In the genomic region with DNA sequence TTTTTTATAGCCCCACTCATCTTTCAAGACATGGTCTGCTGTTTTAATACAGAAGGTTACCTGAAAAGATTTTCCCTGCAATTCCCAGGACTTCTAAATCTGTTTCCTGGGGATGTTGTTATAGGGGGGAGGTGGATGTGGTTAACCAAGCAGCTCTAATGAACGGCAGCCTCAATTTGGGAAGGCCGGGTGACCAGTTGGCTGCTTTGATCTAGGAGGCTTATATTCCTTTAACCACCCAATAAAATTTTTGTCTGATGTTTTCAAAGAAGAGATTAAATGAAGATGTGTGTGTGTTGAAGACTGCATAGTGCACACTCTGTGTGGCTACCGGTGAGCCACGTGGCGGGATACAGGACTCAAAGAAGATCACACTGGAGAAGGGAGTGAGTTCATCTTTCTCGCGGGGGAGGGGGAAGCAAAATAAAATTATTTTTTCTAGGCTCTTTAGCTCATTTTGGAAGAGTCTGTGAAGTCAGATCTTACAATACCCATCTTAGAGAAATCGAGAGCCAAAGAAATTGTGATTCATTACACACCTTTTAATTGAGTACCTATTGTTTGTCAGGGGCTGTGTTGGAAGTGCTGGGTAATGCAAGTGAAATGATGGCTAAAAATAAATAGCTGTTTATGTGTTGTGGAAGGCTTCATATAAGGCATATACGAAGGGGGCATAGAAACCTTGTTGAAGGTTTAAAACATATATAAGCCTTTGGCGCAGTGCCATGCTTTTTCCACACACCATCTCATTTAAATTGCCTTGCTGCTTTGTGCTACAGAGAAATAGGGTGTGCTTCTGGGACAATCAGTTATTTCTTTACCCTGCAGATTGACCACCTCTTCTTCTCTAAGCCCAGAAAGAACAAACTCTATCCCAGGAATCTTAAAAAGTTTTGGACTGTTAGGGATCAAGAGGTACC, we compare ENCODE assay signal across 12 cellular contexts. TPM values are rescaled to one million over a fixed set of nuclear protein-coding genes. Genes with fewer than 3 reads are reported as not detected.
DNase-seq lines count a peak whose midpoint lies in the region; ATAC-seq and TF ChIP-seq lines count a peak whose summit lies in the region.
"Had no signal": no experiment of that assay in that cellular context is flagged by ENCODE, and none has a peak within 500 bp of the region (broad histone marks: within the 10 kb centered on the region; RNA-seq: fewer than 3 reads in every experiment).

No MANE protein-coding gene starts in this region.

- no peak for TF ChIP-seq CTCF in spleen (IDR thresholded peaks at IDR 0.05 in 8 of 11, conservative IDR thresholded peaks at IDR 0.05 in 3 of 11)

- POLR2A ChIA-PET in activated CD4-positive, alpha-beta T cell treated with anti-CD3 and anti-CD28 coated beads, Interleukin-2, amount 10 ng/mL, durations not matched to agents 7 days and 5 days (lab: Charles Lee) = no interaction called here

- H3K27me3 ChIP-seq in esophagus (ENCODE audit: control insufficient read depth in 1 of 2, insufficient read depth in 2 of 2, low read length in 2 of 2) (no peaks in the 10 kb centered on the region), spleen (replicated peaks in 1 of 7) (no peaks in the 10 kb centered on the region)
- H3K27me3 ChIP-seq: tibial nerve had no signal

- intact Hi-C loops in spleen (cut with DNase I; ENCODE audit: low total_unique reads) = no loop called here

- CTCF ChIA-PET in activated CD4-positive, alpha-beta T cell treated with anti-CD3 and anti-CD28 coated beads, Interleukin-2, amount 10 ng/mL, durations not matched to agents 7 days and 5 days (lab: Charles Lee) = interaction anchor here (0.7 to 3.3 kb wide), 10 partner anchors 15 to 303 kb away, joined by 3 to 14 read pairs (median 4); no protein-coding TSS in a partner anchor

- 81 to 82% methylated on average over 10 of the region's 10 CpGs for WGBS in esophagus, 2 donors
- 47 to 51% (median 50%) methylated on average over 10 of the region's 10 CpGs for WGBS in spleen, 5 donors

- peaks cover 27% of the 10 kb centered on the region for H3K36me3 Mint-ChIP-seq in activated CD4-positive, alpha-beta T cell treated with anti-CD3 and anti-CD28 coated beads, Interleukin-2, amount 10 ng/mL, durations not matched to agents 7 days and 5 days (ENCODE audit: low read depth)
- H3K36me3 Mint-ChIP-seq in T-helper 17 cell (ENCODE audit: low read depth) = peaks cover 7% of the 10 kb centered on the region

- H3K4me3 ChIP-seq in esophagus (ENCODE audit: low read depth in 1 of 2, low read length in 2 of 2) = no peak overlapping the region
- peak overlapping the region in 2 of 8 donors; percentile 2 to 19 for H3K4me3 ChIP-seq in spleen
- H3K4me3 ChIP-seq: tibial nerve had no signal

- TF ChIP-seq POLR2A in spleen (IDR thresholded peaks at IDR 0.05) = no peak

- peak overlapping the region; percentile 71 for H3K27ac Mint-ChIP-seq in activated CD4-positive, alpha-beta T cell treated with anti-CD3 and anti-CD28 coated beads, Interleukin-2, amount 10 ng/mL, durations not matched to agents 7 days and 5 days
- peak overlapping the region; percentile 99 for H3K27ac Mint-ChIP-seq in T-helper 17 cell

- H3K27me3 Mint-ChIP-seq in activated CD4-positive, alpha-beta T cell treated with anti-CD3 and anti-CD28 coated beads, Interleukin-2, amount 10 ng/mL, durations not matched to agents 7 days and 5 days = no peaks in the 10 kb centered on the region
- no peaks in the 10 kb centered on the region for H3K27me3 Mint-ChIP-seq in T-helper 17 cell

- peak overlapping the region; percentile 7 to 23 for H3K27ac ChIP-seq in esophagus (ENCODE audit: low read depth in 2 of 2, low read length in 1 of 2)
- H3K27ac ChIP-seq in spleen = peak overlapping the region; percentile 19 to 79 (median 72)

- H3K4me3 Mint-ChIP-seq in activated CD4-positive, alpha-beta T cell treated with anti-CD3 and anti-CD28 coated beads, Interleukin-2, amount 10 ng/mL, durations not matched to agents 7 days and 5 days = no peak overlapping the region
- H3K4me3 Mint-ChIP-seq in T-helper 17 cell = peak overlapping the region; percentile 88

- ATAC-seq in T-helper 17 cell = no peak
- no peak for ATAC-seq in GM21717 (IDR thresholded peaks at IDR 0.05; ENCODE audit: unreplicated experiment)

- H3K36me3 ChIP-seq in esophagus (ENCODE audit: control insufficient read depth in 2 of 2, insufficient read depth in 2 of 2, low read length in 1 of 2) (no peaks in the 10 kb centered on the region), spleen (peaks cover 0 to 24% (median 0%) of the 10 kb centered on the region in 6 donors)
- H3K36me3 ChIP-seq: tibial nerve had no signal

- no peaks in the 10 kb centered on the region for H3K9me3 ChIP-seq in T-helper 17 cell (ENCODE audit: control insufficient read depth, low read length, poor library complexity, severe bottlenecking)
- no peaks in the 10 kb centered on the region for H3K9me3 ChIP-seq in esophagus (ENCODE audit: control insufficient read depth in 2 of 2, insufficient read depth in 1 of 2, low read depth in 1 of 2, low read length in 1 of 2)
- H3K9me3 ChIP-seq in spleen = no peaks in the 10 kb centered on the region
- H3K9me3 ChIP-seq: tibial nerve had no signal

- H3K4me1 ChIP-seq in esophagus (ENCODE audit: control insufficient read depth in 2 of 2, insufficient read depth in 2 of 2, low read length in 1 of 2) (peaks cover 0 to 8% of the 10 kb centered on the region in 2 donors), spleen (peaks cover 66 to 99% (median 88%) of the 10 kb centered on the region in 6 donors)

- H3K9me3 Mint-ChIP-seq in activated CD4-positive, alpha-beta T cell treated with anti-CD3 and anti-CD28 coated beads, Interleukin-2, amount 10 ng/mL, durations not matched to agents 7 days and 5 days = no peaks in the 10 kb centered on the region

- DNase-seq in activated CD4-positive, alpha-beta T cell treated with anti-CD3 and anti-CD28 coated beads, Interleukin-2, amount 10 ng/mL, durations not matched to agents 7 days and 5 days = no peak
- DNase-seq in activated CD4-positive, alpha-beta T cell treated with anti-CD3 and anti-CD28 coated beads for 1 hour = no peak
- no peak for DNase-seq in T-helper 17 cell
- no peak for DNase-seq in spleen
- no peak for DNase-seq in stimulated activated CD4-positive, alpha-beta T cell treated with anti-CD3 and anti-CD28 coated beads, Interleukin-2, amount 100 ng/mL, for 48 hours
- DNase-seq in 8988T = no peak
- DNase-seq: activated CD8-positive, alpha-beta memory T cell treated with anti-CD3 and anti-CD28 coated beads for 24 hours; cerebellar nuclear complex; NCI-H2081 had no signal

- H3K4me1 Mint-ChIP-seq in activated CD4-positive, alpha-beta T cell treated with anti-CD3 and anti-CD28 coated beads, Interleukin-2, amount 10 ng/mL, durations not matched to agents 7 days and 5 days = peaks cover 74% of the 10 kb centered on the region
- peaks cover 67% of the 10 kb centered on the region for H3K4me1 Mint-ChIP-seq in T-helper 17 cell

RNA-seq across cellular contexts. Expression of gene ELK3, which starts 18.5 kb away (rescaled TPM):
- 10 to 100 TPM; 27.3 to 33.9 TPM for total RNA-seq in activated CD4-positive, alpha-beta T cell treated with anti-CD3 and anti-CD28 coated beads, Interleukin-2, amount 10 ng/mL, durations not matched to agents 7 days and 5 days
- 10 to 100 TPM; 68.8 to 71.2 TPM for total RNA-seq in T-helper 17 cell
- 10 to 100 TPM; 15.8 to 17.0 TPM for polyA plus RNA-seq in esophagus
- 10 to 100 TPM; 44.4 to 92.7 (median 60.0) TPM for total RNA-seq in spleen
- polyA plus RNA-seq in spleen = 10 to 100 TPM; 14.5 to 29.7 (median 15.9) TPM
